In the genomic region with DNA sequence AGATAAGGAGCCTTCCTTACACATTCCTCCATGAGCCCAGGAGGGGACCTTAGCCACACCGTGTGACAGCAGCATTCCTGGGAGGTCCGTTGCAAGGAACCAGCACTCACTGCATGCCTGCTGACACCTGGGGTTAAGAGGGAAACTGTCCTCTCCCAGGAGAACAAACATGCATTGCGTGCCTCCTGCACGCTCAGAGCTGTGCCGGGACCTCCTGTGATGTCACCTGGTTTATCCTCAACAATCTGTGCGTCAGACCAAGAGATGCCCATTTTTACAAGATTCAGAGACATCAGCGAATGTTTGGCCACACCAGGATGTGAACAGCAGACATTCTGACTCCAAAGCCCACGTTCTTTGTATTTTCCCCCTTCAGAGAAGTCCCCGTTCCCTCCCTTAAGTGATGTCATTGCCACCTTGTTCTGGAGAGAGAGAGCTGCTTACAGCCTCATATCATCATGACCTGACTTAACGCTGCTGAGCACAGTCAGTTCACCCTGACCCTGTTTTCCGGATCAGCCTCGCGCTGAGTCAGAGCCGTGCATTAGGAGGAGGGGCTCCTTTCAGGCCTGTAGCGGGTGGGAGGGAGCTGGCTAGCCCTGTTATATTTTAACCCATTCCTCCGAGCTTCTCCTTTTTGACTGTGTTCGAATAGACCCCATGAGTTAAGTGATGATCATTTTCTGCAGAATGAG, we compare ENCODE assay signal across 1 cellular context.
TF ChIP-seq lines count a peak whose summit lies in the region.

No MANE protein-coding gene starts in this region.

TF ChIP-seq in SK-N-SH treated with all-trans-retinoic acid at 6 μM for 48 hours, 23 proteins besides CTCF, POLR2A, EP300 and RAD21 (continued from another document):
- TF ChIP-seq TCF4 (CRISPR knock-in tag; IDR thresholded peaks at IDR 0.05; ENCODE audit: borderline replicate concordance) (no peak), ESRRG (CRISPR knock-in tag; IDR thresholded peaks at IDR 0.05) (no peak), PPARA (CRISPR knock-in tag; IDR thresholded peaks at IDR 0.05; ENCODE audit: borderline replicate concordance) (no peak), TOX (CRISPR knock-in tag; IDR thresholded peaks at IDR 0.05; ENCODE audit: borderline replicate concordance) (no peak), CREB5 (CRISPR knock-in tag; IDR thresholded peaks at IDR 0.05; ENCODE audit: low read depth) (no peak), ISL1 (CRISPR knock-in tag; IDR thresholded peaks at IDR 0.05) (no peak)
